8 cellular contexts compared by ENCODE assay signal in the genomic region with DNA sequence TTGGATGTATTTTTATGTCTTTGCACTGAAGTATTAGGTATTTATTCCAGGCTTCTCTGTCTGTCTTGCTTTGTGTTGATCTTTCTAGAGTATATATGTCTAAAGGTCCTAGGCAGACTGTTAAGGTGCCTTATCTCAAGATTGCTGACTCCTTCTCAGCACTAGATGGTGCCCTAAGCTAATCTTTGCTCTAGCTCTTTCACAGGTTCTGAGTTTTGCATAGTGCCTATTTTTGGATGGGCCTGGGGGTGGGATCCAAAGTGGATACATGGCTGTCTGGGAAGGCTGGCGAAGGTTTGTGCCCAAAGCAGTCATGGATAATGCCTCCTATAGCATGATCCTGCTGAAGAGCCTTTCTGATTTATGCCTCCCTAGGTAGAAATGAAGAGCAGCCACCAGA.
DNase-seq lines count a peak whose midpoint lies in the region; ATAC-seq and TF ChIP-seq lines count a peak whose summit lies in the region.

No MANE protein-coding gene starts in this region.

- H3K9me3 Mint-ChIP-seq in neural crest cell: peaks cover 4% of the 10 kb centered on the region

- in situ Hi-C loops in G401 (cut with HindIII; ENCODE audit: low sequenced_read_pairs): no loop called here

- H3K4me1 ChIP-seq in adipocyte (ENCODE audit: control insufficient read depth, insufficient read depth, low read length): peaks cover 4% of the 10 kb centered on the region

- no peaks in the 10 kb centered on the region for H3K27me3 ChIP-seq in adipocyte (replicated peaks; ENCODE audit: control insufficient read depth, insufficient read depth, low read length)

- H3K27ac Mint-ChIP-seq in neural crest cell (ENCODE audit: unreplicated experiment): no peak overlapping the region

- H3K9ac ChIP-seq in adipocyte (ENCODE audit: low read length): no peak overlapping the region

- DNase-seq in adipocyte (ENCODE audit: low read depth): peak; percentile 40
- no peak for DNase-seq in neural crest cell (ENCODE audit: low read depth, low spot score)
- no peak for DNase-seq in medulla oblongata (ENCODE audit: extremely low spot score)
- no peak for DNase-seq in activated CD4-positive, alpha-beta T cell treated with anti-CD3 and anti-CD28 coated beads, Interleukin-2, amount 50 U/mL, for 1 hour
- no peak for DNase-seq in NCI-H2227 (lab: John Stamatoyannopoulos, UW; ENCODE audit: unreplicated experiment)
- no peak for DNase-seq in G401 (ENCODE audit: low spot score)

- H3K4me1 Mint-ChIP-seq in neural crest cell: peaks cover 8% of the 10 kb centered on the region

- no peak overlapping the region for H3K4me3 Mint-ChIP-seq in neural crest cell

- no peaks in the 10 kb centered on the region for H3K36me3 Mint-ChIP-seq in neural crest cell (ENCODE audit: low read depth)

- no peaks in the 10 kb centered on the region for H3K9me3 ChIP-seq in adipocyte (ENCODE audit: control insufficient read depth, low read length)

- peak; percentile 54 for TF ChIP-seq CTCF in neural crest cell (conservative IDR thresholded peaks at IDR 0.05)

- no peaks in the 10 kb centered on the region for H3K36me3 ChIP-seq in adipocyte (ENCODE audit: control insufficient read depth, insufficient read depth, low read length, severe bottlenecking)

- H3K27me3 Mint-ChIP-seq in neural crest cell (ENCODE audit: low read depth): no peaks in the 10 kb centered on the region

- ATAC-seq in GM18861 (IDR thresholded peaks at IDR 0.05; ENCODE audit: unreplicated experiment) (peak; percentile 62), HG03442 (IDR thresholded peaks at IDR 0.05; ENCODE audit: unreplicated experiment) (peak; percentile 85)

- H3K4me3 ChIP-seq in adipocyte (ENCODE audit: low read length): no peak overlapping the region
